Comparison of ENCODE assay signal across 5 cellular contexts in genomic region chr16:54873716-54874373, GRCh38. TPM values are rescaled to one million over a fixed set of nuclear protein-coding genes. Genes with fewer than 3 reads are reported as not detected.
"Had no signal": no experiment of that assay in that cellular context is flagged by ENCODE, and none has a peak within 500 bp of the region (broad histone marks: within the 10 kb centered on the region; RNA-seq: fewer than 3 reads in every experiment).

No MANE protein-coding gene starts in this region.

RNA-seq across cellular contexts. Expression of gene IRX5, which starts 56.8 kb away (rescaled TPM):
- total RNA-seq: left colon; mesenteric fat pad; naive thymus-derived CD8-positive, alpha-beta T cell; omental fat pad; spleen had no signal
- polyA plus RNA-seq: naive thymus-derived CD8-positive, alpha-beta T cell; spleen had no signal
